In the genomic region with DNA sequence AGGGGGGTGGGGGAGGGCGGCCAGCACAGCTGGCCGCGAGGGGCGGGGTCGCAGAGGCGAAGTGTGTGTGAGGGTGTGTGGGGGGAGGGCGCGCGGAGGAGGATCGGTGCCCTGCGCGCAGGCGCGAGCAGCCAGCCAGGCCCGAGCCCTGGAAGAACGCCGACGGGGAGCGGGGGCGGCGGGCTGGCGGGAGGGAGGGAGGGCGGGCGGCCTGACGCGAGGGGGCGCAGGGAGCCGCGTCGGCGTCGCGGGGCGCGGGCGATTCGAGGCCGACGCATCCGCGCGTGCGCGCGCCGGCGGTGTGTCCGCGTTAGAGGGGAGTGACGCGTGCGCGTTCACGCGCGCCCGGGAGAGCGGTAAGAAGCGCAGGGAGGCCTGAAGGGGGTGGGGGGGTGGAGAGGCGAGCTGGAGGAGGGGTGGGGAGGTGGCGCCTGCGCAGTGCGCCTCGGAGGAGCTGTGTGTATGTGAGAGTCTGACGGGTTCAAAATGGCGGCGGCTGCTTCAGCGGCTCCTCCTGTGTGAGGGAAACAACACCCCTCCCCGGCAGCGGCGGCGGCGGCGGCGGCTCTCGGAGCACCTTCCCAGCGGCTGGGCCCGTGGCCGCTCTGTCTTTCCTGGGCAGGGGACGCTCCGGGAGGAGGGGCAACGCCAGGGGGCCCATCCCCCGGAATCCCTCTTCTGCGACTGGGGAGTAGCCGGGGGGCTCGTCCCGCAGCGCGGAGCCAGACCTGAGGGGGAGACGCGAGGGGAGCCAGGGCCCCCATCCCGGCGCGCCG, we compare ENCODE assay signal across 8 cellular contexts.
A peak's percentile ranks its signal among the peaks of the same experiment; 100 is the strongest.
DNase-seq lines count a peak whose midpoint lies in the region; ATAC-seq and FAIRE-seq lines count a peak whose summit lies in the region.

Gene KDM2A (plus strand): TSS at position 463 of the 776 bp plus-strand sequence. CDS start 2,054 bp downstream, outside the sequence.

- DNase-seq in CMK (ENCODE audit: low read depth): peak; percentile 99
- peak; percentile 100 for DNase-seq in HTR-8/SVneo (ENCODE audit: insufficient read length, low spot score)
- DNase-seq in NOMO-1 (lab: John Stamatoyannopoulos, UW; ENCODE audit: unreplicated experiment in 2 of 2): peak; percentile 93 to 100
- peak; percentile 96 to 99 for DNase-seq in activated CD8-positive, alpha-beta memory T cell treated with anti-CD3 and anti-CD28 coated beads for 4 hours (ENCODE audit: low read depth in 2 of 2)
- peak; percentile 98 to 99 (median 99) for DNase-seq in effector memory CD4-positive, alpha-beta T cell
- peak; percentile 99 for DNase-seq in medulla oblongata (ENCODE audit: extremely low spot score)
- peak; percentile 97 to 99 (median 98) for DNase-seq in stimulated activated CD4-positive, alpha-beta T cell treated with anti-CD3 and anti-CD28 coated beads, TNF-alpha, amount 100 ng/mL, for 48 hours (ENCODE audit: low read depth in 3 of 3)

- peak; percentile 99 for FAIRE-seq in HTR-8/SVneo (lab: Jason Lieb, UNC)

- H3K36me3 ChIP-seq in effector memory CD4-positive, alpha-beta T cell (ENCODE audit: control insufficient read depth, insufficient read depth, low read length): no peaks in the 10 kb centered on the region

- no peaks in the 10 kb centered on the region for H3K27me3 ChIP-seq in effector memory CD4-positive, alpha-beta T cell (replicated peaks; ENCODE audit: control insufficient read depth, insufficient read depth, low read length, poor library complexity, severe bottlenecking)

- peaks cover 6% of the 10 kb centered on the region for H3K4me1 ChIP-seq in effector memory CD4-positive, alpha-beta T cell (ENCODE audit: control insufficient read depth, insufficient read depth, low read length, poor library complexity, severe bottlenecking)

- H3K9me3 ChIP-seq in effector memory CD4-positive, alpha-beta T cell (ENCODE audit: control insufficient read depth, low read length): no peaks in the 10 kb centered on the region

- H3K4me3 ChIP-seq in effector memory CD4-positive, alpha-beta T cell (ENCODE audit: insufficient read depth, low read depth, low read length, poor library complexity, severe bottlenecking): peak within 1 kb of the TSS; percentile 90

- peak within 1 kb of the TSS; percentile 84 for H3K27ac ChIP-seq in effector memory CD4-positive, alpha-beta T cell (ENCODE audit: insufficient read depth, low read length, poor library complexity, severe bottlenecking)

- peak; percentile 57 for ATAC-seq in GM21367 (IDR thresholded peaks at IDR 0.05; ENCODE audit: unreplicated experiment)

Comparison
In these comparisons a context has a peak if more than half of its experiments do, and no peak if none do; other contexts are left out.
1. Peak in every context shown above with its lines: DNase-seq, ATAC-seq, H3K4me3 ChIP-seq and H3K27ac ChIP-seq.